1 cellular context compared by ENCODE assay signal in genomic region chr19:13079542-13079986, GRCh38.
A peak's percentile ranks its signal among the peaks of the same experiment; 100 is the strongest.
TF ChIP-seq lines count a peak whose summit lies in the region.

No MANE protein-coding gene starts in this region.

TF ChIP-seq in K562, 482 proteins besides CTCF, POLR2A, EP300 and RAD21 (continues in another document):
- TF ChIP-seq ZC3H11A (IDR thresholded peaks at IDR 0.05; ENCODE audit: low read depth, low read length) (no peak), DPF2 (IDR thresholded peaks at IDR 0.05) (peak; percentile 64; the same call in 1 of the 2 replicates), FOXJ2 (tag; IDR thresholded peaks at IDR 0.05) (peak; percentile 37; the same call in 1 of the 2 replicates), MECOM (CRISPR knock-in tag; IDR thresholded peaks at IDR 0.05) (0 out of 2 replicates have a peak, but pooled peaks have one; percentile 40), ZNF592 (IDR thresholded peaks at IDR 0.05) (peak; percentile 91), POLR2G (IDR thresholded peaks at IDR 0.05; ENCODE audit: low read depth, low read length) (peak; percentile 63), ASH1L (IDR thresholded peaks at IDR 0.05; ENCODE audit: borderline replicate concordance, low read depth, partially characterized antibody) (no peak), MCM3 (IDR thresholded peaks at IDR 0.05) (no peak), ARNT (IDR thresholded peaks at IDR 0.05) (0 out of 4 replicates have a peak, but pooled peaks of 1 of the 2 experiments have one; percentile 21), ZNF766 (CRISPR knock-in tag; conservative IDR thresholded peaks at IDR 0.05) (peak; percentile 65), ELF4 (CRISPR knock-in tag; IDR thresholded peaks at IDR 0.05) (0 out of 2 replicates have a peak, but pooled peaks have one; percentile 16), USF2 (CRISPR knock-in tag; IDR thresholded peaks at IDR 0.05) (0 out of 2 replicates have a peak, but pooled peaks have one; percentile 2), ETS2 (tag; IDR thresholded peaks at IDR 0.05; ENCODE audit: borderline replicate concordance, poor library complexity, severe bottlenecking) (no peak), PHF20 (IDR thresholded peaks at IDR 0.05; ENCODE audit: partially characterized antibody) (peak; percentile 54), CTBP1 (IDR thresholded peaks at IDR 0.05; ENCODE audit: borderline replicate concordance) (peak; percentile 81; the same call in 1 of the 2 replicates), IRF1 (CRISPR knock-in tag; IDR thresholded peaks at IDR 0.05; ENCODE audit: borderline replicate concordance) (no peak), PHF8 (IDR thresholded peaks at IDR 0.05; ENCODE audit: borderline replicate concordance, low read length) (peak; percentile 21; the same call in 1 of the 2 replicates), HES1 (IDR thresholded peaks at IDR 0.05; ENCODE audit: low read depth) (no peak), TFAP4 (CRISPR knock-in tag; IDR thresholded peaks at IDR 0.05; ENCODE audit: borderline replicate concordance) (peak; percentile 27; the same call in 1 of the 2 replicates), CCNT2 (IDR thresholded peaks at IDR 0.05; ENCODE audit: borderline replicate concordance, extremely low read depth, insufficient read length, low read depth, low read length) (peak; percentile 46), HDGF (IDR thresholded peaks at IDR 0.05) (peak; percentile 70), BHLHE40 (IDR thresholded peaks at IDR 0.05; ENCODE audit: low read length) (peak; percentile 17; the same call in 1 of the 2 replicates), RBFOX2 (IDR thresholded peaks at IDR 0.05; ENCODE audit: low read depth, low read length) (peak; percentile 55), ZBTB17 (CRISPR knock-in tag; IDR thresholded peaks at IDR 0.05) (no peak), SMAD4 (CRISPR knock-in tag; conservative IDR thresholded peaks at IDR 0.05) (peak; percentile 70; the same call in 1 of the 2 replicates), ZNF407 (IDR thresholded peaks at IDR 0.05; ENCODE audit: low read depth) (peak; percentile 84), UBTF (IDR thresholded peaks at IDR 0.05; ENCODE audit: borderline replicate concordance in 1 of 2, low read depth in 2 of 2, low read length in 2 of 2) (peak; percentile 39 to 54; a peak in 1 of 4 replicates), NFE2 (IDR thresholded peaks at IDR 0.05; ENCODE audit: low read depth) (no peak), BACH1 (tag; IDR thresholded peaks at IDR 0.05) (no peak), ZBTB9 (CRISPR knock-in tag; IDR thresholded peaks at IDR 0.05) (0 out of 2 replicates have a peak, but pooled peaks have one; percentile 14), NFIC (IDR thresholded peaks at IDR 0.05) (peak; percentile 93), SIN3A (IDR thresholded peaks at IDR 0.05; ENCODE audit: borderline replicate concordance in 2 of 2, control insufficient read depth in 1 of 2, low read depth in 2 of 2, low read length in 2 of 2) (0 out of 4 replicates have a peak, but pooled peaks of 1 of the 2 experiments have one; percentile 28), YY1 (IDR thresholded peaks at IDR 0.05; ENCODE audit: borderline replicate concordance in 1 of 3, control insufficient read depth in 1 of 3, extremely low read depth in 1 of 3, insufficient read depth in 3 of 3, insufficient read length in 1 of 3, insufficient replicate concordance in 2 of 3, low read depth in 1 of 3, low read length in 2 of 3) (peak in 1 of 3 experiments; percentile 10), ZFP91 (CRISPR knock-in tag; IDR thresholded peaks at IDR 0.05) (no peak), KAT7 (CRISPR knock-in tag; IDR thresholded peaks at IDR 0.05; ENCODE audit: borderline replicate concordance) (no peak), EP400 (IDR thresholded peaks at IDR 0.05) (peak; percentile 85), ATF1 (CRISPR knock-in tag; IDR thresholded peaks at IDR 0.05) (no peak), ATF1 (tag; IDR thresholded peaks at IDR 0.05) (peak; percentile 60)
